In the genomic region with DNA sequence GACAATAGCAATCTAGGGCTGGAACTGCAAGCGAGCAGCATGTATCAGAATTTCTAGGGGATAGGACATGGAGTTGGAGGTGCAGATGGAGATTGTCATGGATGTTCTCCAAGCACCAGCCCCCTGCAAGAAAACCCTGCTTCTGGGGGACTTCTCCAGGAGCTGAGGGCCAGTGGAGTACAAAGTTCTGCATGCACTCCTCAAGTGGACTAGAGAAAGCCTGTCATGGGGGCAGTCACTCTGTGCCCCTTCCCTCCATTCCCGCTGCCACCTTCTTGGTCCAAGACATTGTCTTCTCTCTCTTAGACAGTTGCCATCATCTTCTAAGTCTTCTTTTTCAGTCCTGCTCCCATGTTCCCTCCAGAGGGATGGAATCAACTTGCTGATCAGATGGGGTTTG, we compare ENCODE assay signal across 28 cellular contexts.
"Had no signal": no experiment of that assay in that cellular context is flagged by ENCODE, and none has a peak within 500 bp of the region (broad histone marks: within the 10 kb centered on the region; RNA-seq: fewer than 3 reads in every experiment).

No MANE protein-coding gene starts in this region.

- H3K27ac ChIP-seq: brain microvascular endothelial cell, coronary artery, dorsolateral prefrontal cortex, epithelial cell of prostate had no signal

- H3K4me3 ChIP-seq: coronary artery, dorsolateral prefrontal cortex had no signal

- H3K27me3 ChIP-seq: brain microvascular endothelial cell had no signal

- H3K36me3 ChIP-seq: brain microvascular endothelial cell had no signal

- H3K36me3 Mint-ChIP-seq: activated naive CD8-positive, alpha-beta T cell; WTC11 had no signal

- H3K9me3 Mint-ChIP-seq: activated CD8-positive, alpha-beta T cell treated with anti-CD3 and anti-CD28 coated beads for 36 hours; activated T-cell treated with anti-CD3 and anti-CD28 coated beads, Interleukin-2, amount 50 U/mL, for 4 hours; activated T-helper 17 cell treated with anti-CD3 and anti-CD28 coated beads, Interleukin-2, amount 50 U/mL, for 72 hours; central memory CD8-positive, alpha-beta T cell; dendritic cell treated with granulocyte-macrophage colony-stimulating factor and Interleukin-4, amounts not matched to agents 40 ng/mL and 50 ng/mL, for 4 days; effector memory CD8-positive, alpha-beta T cell; WTC11 had no signal

- DNase-seq: activated CD4-positive, alpha-beta T cell treated with anti-CD3 and anti-CD28 coated beads for 48 hours; activated CD4-positive, alpha-beta T cell treated with anti-CD3 and anti-CD28 coated beads, Interleukin-2, amount 50 U/mL, for 1 hour; activated CD4-positive, alpha-beta T cell treated with anti-CD3 and anti-CD28 coated beads, Interleukin-2, amount 50 U/mL, for 48 hours; activated CD8-positive, alpha-beta memory T cell treated with anti-CD3 and anti-CD28 coated beads for 24 hours; activated CD8-positive, alpha-beta T cell treated with anti-CD3 and anti-CD28 coated beads for 36 hours; activated effector memory CD4-positive, alpha-beta T cell treated with Interleukin-2 at 50 U/mL for 16 hours; activated gamma-delta T cell treated with Interleukin-2 at 50 U/mL for 16 hours; activated naive CD4-positive, alpha-beta T cell treated with anti-CD3 and anti-CD28 coated beads, Interleukin-2, amount 50 U/mL, for 16 hours; activated naive CD4-positive, alpha-beta T cell treated with Interleukin-2 at 50 U/mL for 16 hours; activated T-cell treated with anti-CD3 and anti-CD28 coated beads, Interleukin-2, amount 50 U/mL, for 4 hours; amniotic stem cell; brain microvascular endothelial cell; effector CD4-positive, alpha-beta T cell; effector memory CD8-positive, alpha-beta T cell; foreskin fibroblast; T-helper 2 cell had no signal

- H3K4me1 Mint-ChIP-seq: activated T-helper 17 cell treated with anti-CD3 and anti-CD28 coated beads, Interleukin-2, amount 50 U/mL, for 72 hours; central memory CD8-positive, alpha-beta T cell; WTC11 had no signal

- H3K27ac Mint-ChIP-seq: activated CD8-positive, alpha-beta T cell treated with anti-CD3 and anti-CD28 coated beads for 36 hours; activated naive CD8-positive, alpha-beta T cell; activated T-helper 17 cell treated with anti-CD3 and anti-CD28 coated beads, Interleukin-2, amount 50 U/mL, for 72 hours; dendritic cell treated with granulocyte-macrophage colony-stimulating factor and Interleukin-4, amounts not matched to agents 40 ng/mL and 50 ng/mL, for 4 days; effector memory CD8-positive, alpha-beta T cell; WTC11 had no signal

- H3K4me3 Mint-ChIP-seq: activated CD8-positive, alpha-beta T cell treated with anti-CD3 and anti-CD28 coated beads for 36 hours; activated naive CD8-positive, alpha-beta T cell; activated T-cell treated with anti-CD3 and anti-CD28 coated beads, Interleukin-2, amount 50 U/mL, for 4 hours; activated T-helper 17 cell treated with anti-CD3 and anti-CD28 coated beads, Interleukin-2, amount 50 U/mL, for 72 hours; central memory CD8-positive, alpha-beta T cell; dendritic cell treated with granulocyte-macrophage colony-stimulating factor and Interleukin-4, amounts not matched to agents 40 ng/mL and 50 ng/mL, for 4 days; effector memory CD8-positive, alpha-beta T cell; WTC11 had no signal

- FAIRE-seq: astrocyte, endometrium, endothelial cell of umbilical vein, frontal cortex had no signal

- ATAC-seq: activated CD8-positive, alpha-beta T cell treated with anti-CD3 and anti-CD28 coated beads for 36 hours; activated T-cell treated with anti-CD3 and anti-CD28 coated beads, Interleukin-2, amount 50 U/mL, for 4 hours; activated T-helper 17 cell treated with anti-CD3 and anti-CD28 coated beads, Interleukin-2, amount 50 U/mL, for 72 hours; effector memory CD8-positive, alpha-beta T cell; WTC11 had no signal
